ENCODE assay signal across 24 cellular contexts in genomic region chr4:13698296-13698695, GRCh38.
"Had no signal": no experiment of that assay in that cellular context is flagged by ENCODE, and none has a peak within 500 bp of the region (broad histone marks: within the 10 kb centered on the region; RNA-seq: fewer than 3 reads in every experiment).

No MANE protein-coding gene starts in this region.

- H3K9me3 Mint-ChIP-seq: type B pancreatic cell had no signal

- DNase-seq: hypothalamus; immature natural killer cell; left ventricle myocardium superior; midbrain; mucosa of descending colon; naive thymus-derived CD4-positive, alpha-beta T cell; ovary; stimulated activated CD4-positive, alpha-beta T cell treated with anti-CD3 and anti-CD28 coated beads, Interleukin-4, amount 100 ng/mL, for 24 hours; stimulated activated naive CD4-positive, alpha-beta T cell; uterus had no signal

- H3K4me1 Mint-ChIP-seq: immature natural killer cell; memory B cell; naive thymus-derived CD4-positive, alpha-beta T cell; stimulated activated effector memory CD8-positive, alpha-beta T cell treated with anti-CD3 and anti-CD28 coated beads, Interleukin-12 subunit alpha, Interleukin-12 subunit beta, amount 100 ng/mL, for 72 hours had no signal

- H3K9me3 ChIP-seq: mucosa of descending colon, ovary, right atrium auricular region, suprapubic skin, thoracic aorta, tibial nerve, uterus had no signal

- H3K27me3 ChIP-seq: ovary, right atrium auricular region, suprapubic skin, tibial nerve, uterus had no signal

- H3K4me3 ChIP-seq: lung, mucosa of descending colon, ovary, right atrium auricular region, skin epidermis, suprapubic skin, thoracic aorta, tibial nerve, uterus had no signal

- FAIRE-seq: islet of Langerhans had no signal

- H3K4me1 ChIP-seq: tibial nerve, uterus had no signal

- H3K27ac ChIP-seq: ovary, right atrium auricular region, skin epidermis, suprapubic skin, thoracic aorta, tibial nerve, uterus had no signal

- H3K36me3 Mint-ChIP-seq: immature natural killer cell; memory B cell; naive thymus-derived CD4-positive, alpha-beta T cell; stimulated activated effector memory CD8-positive, alpha-beta T cell treated with anti-CD3 and anti-CD28 coated beads, Interleukin-12 subunit alpha, Interleukin-12 subunit beta, amount 100 ng/mL, for 72 hours; type B pancreatic cell had no signal

- ATAC-seq: left ventricle myocardium superior; mucosa of descending colon; naive thymus-derived CD4-positive, alpha-beta T cell; natural killer cell treated with Interleukin-12 subunit alpha and Interleukin-12 subunit beta and Interleukin-15 and Interleukin-18, amount 100 ng/mL, for 72 hours; sciatic nerve; stimulated activated effector memory CD8-positive, alpha-beta T cell treated with anti-CD3 and anti-CD28 coated beads, Interleukin-12 subunit alpha, Interleukin-12 subunit beta, amount 100 ng/mL, for 72 hours had no signal

- H3K4me3 Mint-ChIP-seq: immature natural killer cell; memory B cell; naive thymus-derived CD4-positive, alpha-beta T cell; natural killer cell treated with Interleukin-12 subunit alpha and Interleukin-12 subunit beta and Interleukin-15 and Interleukin-18, amount 100 ng/mL, for 72 hours; stimulated activated effector memory CD8-positive, alpha-beta T cell treated with anti-CD3 and anti-CD28 coated beads, Interleukin-12 subunit alpha, Interleukin-12 subunit beta, amount 100 ng/mL, for 72 hours; stimulated activated naive CD8-positive, alpha-beta T cell treated with anti-CD3 and anti-CD28 coated beads, Interleukin-15, Interleukin-2, amounts not matched to agents 100 ng/mL and 50 ng/mL, for 24 hours; type B pancreatic cell had no signal

- H3K27ac Mint-ChIP-seq: immature natural killer cell; memory B cell; naive thymus-derived CD4-positive, alpha-beta T cell; natural killer cell treated with Interleukin-12 subunit alpha and Interleukin-12 subunit beta and Interleukin-15 and Interleukin-18, amount 100 ng/mL, for 72 hours; progenitor cell of endocrine pancreas; stimulated activated effector memory CD8-positive, alpha-beta T cell treated with anti-CD3 and anti-CD28 coated beads, Interleukin-12 subunit alpha, Interleukin-12 subunit beta, amount 100 ng/mL, for 72 hours; stimulated activated naive CD8-positive, alpha-beta T cell treated with anti-CD3 and anti-CD28 coated beads, Interleukin-15, Interleukin-2, amounts not matched to agents 100 ng/mL and 50 ng/mL, for 24 hours; type B pancreatic cell had no signal

- H3K27me3 Mint-ChIP-seq: progenitor cell of endocrine pancreas, type B pancreatic cell had no signal

- H3K36me3 ChIP-seq: ovary, right atrium auricular region, suprapubic skin, thoracic aorta, tibial nerve, uterus had no signal
